ENCODE assay signal across 2 cellular contexts in genomic region chr20:286508-286907, GRCh38.
TF ChIP-seq lines count a peak whose summit lies in the region.

No MANE protein-coding gene starts in this region.

TF ChIP-seq in K562, 482 proteins besides CTCF, POLR2A, EP300 and RAD21:
- peak; percentile 21 for TF ChIP-seq PCBP2 (IDR thresholded peaks at IDR 0.05; ENCODE audit: low read depth, low read length, poor library complexity, severe bottlenecking)
- peak in 1 of 2 experiments; percentile 21; a peak in 1 of 4 replicates for TF ChIP-seq FOXA3 (CRISPR knock-in tag; conservative IDR thresholded peaks at IDR 0.05 in 1 of 2, IDR thresholded peaks at IDR 0.05 in 1 of 2)
- TF ChIP-seq TBP (optimal IDR thresholded peaks at IDR 0.05; ENCODE audit: low read depth, low read length), result no peak

TF ChIP-seq in WTC11, 78 proteins besides CTCF, POLR2A, EP300 and RAD21:
- TF ChIP-seq ZNF396 (CRISPR knock-in tag; IDR thresholded peaks at IDR 0.05; ENCODE audit: borderline replicate concordance), result no peak
- no peak for TF ChIP-seq ZNF219 (CRISPR knock-in tag; IDR thresholded peaks at IDR 0.05; ENCODE audit: borderline replicate concordance)
- no peak for TF ChIP-seq ZNF512 (CRISPR knock-in tag; IDR thresholded peaks at IDR 0.05; ENCODE audit: borderline replicate concordance)
- TF ChIP-seq GRHL2 (CRISPR knock-in tag; IDR thresholded peaks at IDR 0.05; ENCODE audit: insufficient replicate concordance, severe bottlenecking), result no peak
- TF ChIP-seq PRRX2 (CRISPR knock-in tag; IDR thresholded peaks at IDR 0.05), result no peak
- no peak for TF ChIP-seq ZNF416 (CRISPR knock-in tag; IDR thresholded peaks at IDR 0.05)
- no peak for TF ChIP-seq MXD4 (CRISPR knock-in tag; IDR thresholded peaks at IDR 0.05; ENCODE audit: borderline replicate concordance)
- no peak for TF ChIP-seq ETV6 (CRISPR knock-in tag; IDR thresholded peaks at IDR 0.05)
- TF ChIP-seq, protein P1, sequence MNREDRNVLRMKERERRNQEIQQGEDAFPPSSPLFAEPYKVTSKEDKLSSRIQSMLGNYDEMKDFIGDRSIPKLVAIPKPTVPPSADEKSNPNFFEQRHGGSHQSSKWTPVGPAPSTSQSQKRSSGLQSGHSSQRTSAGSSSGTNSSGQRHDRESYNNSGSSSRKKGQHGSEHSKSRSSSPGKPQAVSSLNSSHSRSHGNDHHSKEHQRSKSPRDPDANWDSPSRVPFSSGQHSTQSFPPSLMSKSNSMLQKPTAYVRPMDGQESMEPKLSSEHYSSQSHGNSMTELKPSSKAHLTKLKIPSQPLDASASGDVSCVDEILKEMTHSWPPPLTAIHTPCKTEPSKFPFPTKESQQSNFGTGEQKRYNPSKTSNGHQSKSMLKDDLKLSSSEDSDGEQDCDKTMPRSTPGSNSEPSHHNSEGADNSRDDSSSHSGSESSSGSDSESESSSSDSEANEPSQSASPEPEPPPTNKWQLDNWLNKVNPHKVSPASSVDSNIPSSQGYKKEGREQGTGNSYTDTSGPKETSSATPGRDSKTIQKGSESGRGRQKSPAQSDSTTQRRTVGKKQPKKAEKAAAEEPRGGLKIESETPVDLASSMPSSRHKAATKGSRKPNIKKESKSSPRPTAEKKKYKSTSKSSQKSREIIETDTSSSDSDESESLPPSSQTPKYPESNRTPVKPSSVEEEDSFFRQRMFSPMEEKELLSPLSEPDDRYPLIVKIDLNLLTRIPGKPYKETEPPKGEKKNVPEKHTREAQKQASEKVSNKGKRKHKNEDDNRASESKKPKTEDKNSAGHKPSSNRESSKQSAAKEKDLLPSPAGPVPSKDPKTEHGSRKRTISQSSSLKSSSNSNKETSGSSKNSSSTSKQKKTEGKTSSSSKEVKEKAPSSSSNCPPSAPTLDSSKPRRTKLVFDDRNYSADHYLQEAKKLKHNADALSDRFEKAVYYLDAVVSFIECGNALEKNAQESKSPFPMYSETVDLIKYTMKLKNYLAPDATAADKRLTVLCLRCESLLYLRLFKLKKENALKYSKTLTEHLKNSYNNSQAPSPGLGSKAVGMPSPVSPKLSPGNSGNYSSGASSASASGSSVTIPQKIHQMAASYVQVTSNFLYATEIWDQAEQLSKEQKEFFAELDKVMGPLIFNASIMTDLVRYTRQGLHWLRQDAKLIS (CRISPR knock-in tag; IDR thresholded peaks at IDR 0.05; ENCODE audit: borderline replicate concordance), result no peak
- no peak for TF ChIP-seq NFYB (CRISPR knock-in tag; conservative IDR thresholded peaks at IDR 0.05; ENCODE audit: low read depth)
- TF ChIP-seq ZBTB21 (CRISPR knock-in tag; IDR thresholded peaks at IDR 0.05; ENCODE audit: borderline replicate concordance), result no peak
- no peak for TF ChIP-seq ATF3 (CRISPR knock-in tag; conservative IDR thresholded peaks at IDR 0.05)
- TF ChIP-seq KAT7 (CRISPR knock-in tag; IDR thresholded peaks at IDR 0.05; ENCODE audit: borderline replicate concordance), result no peak
TF ChIP-seq in WTC11: peak in this region for 0.
